Comparison of ENCODE assay signal across 21 cellular contexts in the genomic region with DNA sequence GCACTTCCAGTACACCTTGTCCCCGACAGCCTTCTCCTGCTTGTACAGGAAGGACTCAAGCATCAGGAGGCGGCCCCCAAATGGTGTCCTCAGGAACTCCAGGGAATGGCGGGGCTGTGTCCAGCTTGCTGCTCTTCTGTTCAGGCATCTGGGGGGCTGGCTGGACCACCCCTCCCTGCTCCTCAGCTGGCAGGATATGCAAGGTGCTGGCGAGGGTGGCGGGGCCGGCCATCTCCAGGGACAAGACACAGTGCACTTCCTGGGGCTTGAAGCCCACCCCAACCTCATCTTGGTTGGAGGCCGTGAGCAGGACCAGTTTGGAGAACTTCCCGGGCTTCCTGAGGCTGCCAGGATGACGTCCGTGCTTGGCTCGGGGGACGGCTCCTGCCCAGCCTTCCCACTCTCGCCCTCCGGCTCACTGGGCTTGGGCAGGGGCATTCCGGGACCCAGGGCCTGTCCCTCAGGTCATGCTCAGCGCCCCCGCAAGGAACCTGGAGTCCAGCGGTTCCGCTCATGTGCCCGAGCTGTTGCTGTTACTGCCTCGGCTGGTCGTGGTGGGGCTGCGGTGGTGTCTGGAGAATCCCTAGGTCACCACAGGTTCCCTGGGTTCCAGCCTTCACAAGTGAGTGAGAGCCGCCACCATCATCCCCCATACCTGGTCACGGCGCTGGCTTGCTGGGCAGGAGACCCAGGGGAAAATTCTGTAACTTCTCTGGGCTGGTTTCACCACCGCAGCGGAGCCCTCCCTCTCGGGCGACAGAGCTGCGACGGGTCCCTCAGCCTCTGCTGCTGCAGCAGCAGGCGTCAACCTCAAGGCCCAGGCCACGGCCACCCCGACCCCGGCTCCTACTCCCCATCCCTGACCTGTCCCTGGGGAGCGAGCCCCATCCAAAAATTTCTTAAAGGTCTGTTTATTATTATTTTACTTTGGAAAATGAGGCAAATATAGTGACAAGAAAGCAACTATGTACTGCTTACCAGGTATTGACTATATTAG.
"Had no signal": no experiment of that assay in that cellular context is flagged by ENCODE, and none has a peak within 500 bp of the region (broad histone marks: within the 10 kb centered on the region; RNA-seq: fewer than 3 reads in every experiment).

No MANE protein-coding gene starts in this region.

- H3K4me1 ChIP-seq: esophagus squamous epithelium, gastroesophageal sphincter, right lobe of liver, stomach, transverse colon had no signal

- H3K4me3 ChIP-seq: esophagus squamous epithelium, gastroesophageal sphincter, psoas muscle, right lobe of liver, stomach, thoracic aorta, transverse colon had no signal

- H3K27ac ChIP-seq: epithelial cell of prostate, esophagus squamous epithelium, gastroesophageal sphincter, psoas muscle, right lobe of liver, stomach, thoracic aorta, transverse colon had no signal

- ATAC-seq: effector memory CD8-positive, alpha-beta T cell; gastroesophageal sphincter; left colon; left ventricle myocardium superior had no signal

- H3K27me3 ChIP-seq: esophagus squamous epithelium, gastroesophageal sphincter, right lobe of liver, stomach, transverse colon had no signal

- H3K36me3 ChIP-seq: esophagus squamous epithelium, gastroesophageal sphincter, right lobe of liver, stomach, thoracic aorta, transverse colon had no signal

- DNase-seq: effector memory CD8-positive, alpha-beta T cell; esophagus squamous epithelium; foreskin fibroblast; glutamatergic neuron; immature natural killer cell; left colon; left ventricle myocardium superior; mesendoderm; naive B cell; retina; right lobe of liver; stimulated activated CD4-positive, alpha-beta T cell treated with anti-CD3 and anti-CD28 coated beads, Interleukin-2, amount 100 ng/mL, for 24 hours; stimulated activated CD4-positive, alpha-beta T cell treated with anti-CD3 and anti-CD28 coated beads, Interleukin-4, amount 100 ng/mL, for 4 hours; stimulated activated naive CD4-positive, alpha-beta T cell; stomach; substantia nigra; transverse colon had no signal

- H3K9me3 ChIP-seq: gastroesophageal sphincter, psoas muscle, right lobe of liver, thoracic aorta, transverse colon had no signal
